20 cellular contexts compared by ENCODE assay signal in the genomic region with DNA sequence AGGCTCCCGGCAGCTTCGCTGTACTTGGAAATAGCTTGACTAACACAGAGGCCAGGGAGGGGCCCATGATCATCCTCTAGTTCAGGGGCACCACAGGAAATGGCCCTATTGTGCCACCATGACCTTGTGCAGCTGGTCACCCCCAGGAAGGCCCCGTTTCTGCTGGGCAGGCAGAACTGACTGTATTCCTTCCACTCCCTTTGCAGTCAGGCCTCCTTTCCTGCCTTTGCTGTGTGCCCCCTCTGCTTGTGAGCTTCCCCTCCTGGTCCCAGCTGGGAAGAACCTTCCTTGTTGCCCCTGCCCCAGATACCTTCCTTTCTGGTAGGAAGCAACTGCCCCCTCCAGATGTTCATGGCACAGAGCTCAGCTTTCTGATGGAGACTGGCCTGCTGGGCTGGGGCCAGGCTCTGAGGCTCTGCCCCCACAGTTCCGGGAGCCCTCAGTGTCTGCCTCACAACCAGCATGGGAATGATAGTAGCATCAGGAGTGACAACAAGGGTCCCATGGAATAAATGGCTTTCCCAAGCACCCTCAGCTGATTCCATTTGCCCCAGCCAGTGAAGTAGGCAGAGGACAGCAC.
DNase-seq lines count a peak whose midpoint lies in the region; ATAC-seq, FAIRE-seq and TF ChIP-seq lines count a peak whose summit lies in the region.
"Had no signal": no experiment of that assay in that cellular context is flagged by ENCODE, and none has a peak within 500 bp of the region (broad histone marks: within the 10 kb centered on the region; RNA-seq: fewer than 3 reads in every experiment).

No MANE protein-coding gene starts in this region.

- H3K4me3 Mint-ChIP-seq in endodermal cell, result no peak overlapping the region
- H3K4me3 Mint-ChIP-seq: CD4-positive, alpha-beta memory T cell; H9 had no signal

- no peak overlapping the region for H3K27ac Mint-ChIP-seq in endodermal cell
- H3K27ac Mint-ChIP-seq: CD4-positive, alpha-beta memory T cell had no signal

- no peaks in the 10 kb centered on the region for H3K4me1 Mint-ChIP-seq in endodermal cell
- H3K4me1 Mint-ChIP-seq: CD4-positive, alpha-beta memory T cell had no signal

- no peak for FAIRE-seq in frontal cortex (lab: Jason Lieb, UNC)
- FAIRE-seq: A549, GM12892, HepG2, HTR-8/SVneo had no signal

- peak overlapping the region; percentile 10 for H3K23ac ChIP-seq in neuronal stem cell (ENCODE audit: low read depth, low read length, poor library complexity)

- H4K91ac ChIP-seq in neuronal stem cell (ENCODE audit: low read depth, low read length, poor library complexity), result no peak overlapping the region

- H3K4me3 ChIP-seq in endodermal cell (ENCODE audit: low read length) (no peak overlapping the region), neuronal stem cell (ENCODE audit: low read length in 2 of 2) (no peak overlapping the region), upper lobe of right lung (no peak overlapping the region)
- H3K4me3 ChIP-seq: A549 had no signal

- H3K27me3 ChIP-seq in endodermal cell (ENCODE audit: control insufficient read depth, insufficient read depth, low read length, poor library complexity, severe bottlenecking), result no peaks in the 10 kb centered on the region
- H3K27me3 ChIP-seq in neuronal stem cell (ENCODE audit: control insufficient read depth in 3 of 3, insufficient read depth in 3 of 3, low read depth in 1 of 3, low read length in 3 of 3), result no peaks in the 10 kb centered on the region
- H3K27me3 ChIP-seq in upper lobe of right lung, result no peaks in the 10 kb centered on the region
- H3K27me3 ChIP-seq: BE2C had no signal

- H3K9me3 Mint-ChIP-seq in endodermal cell, result no peaks in the 10 kb centered on the region
- H3K9me3 Mint-ChIP-seq: H9 had no signal

- H3K9ac ChIP-seq in endodermal cell (ENCODE audit: extremely low read depth, low read length, poor library complexity, severe bottlenecking), result no peak overlapping the region
- no peak overlapping the region for H3K9ac ChIP-seq in neuronal stem cell (ENCODE audit: low read depth, low read length, poor library complexity)

- no peaks in the 10 kb centered on the region for H3K27me3 Mint-ChIP-seq in endodermal cell (ENCODE audit: insufficient read depth)

- no peak overlapping the region for H2BK5ac ChIP-seq in neuronal stem cell (ENCODE audit: low read length)

- no peak overlapping the region for H3K4ac ChIP-seq in neuronal stem cell (ENCODE audit: low read length)

- no peak overlapping the region for H3K4me2 ChIP-seq in neuronal stem cell (ENCODE audit: insufficient read depth, low read length, poor library complexity, severe bottlenecking)
- H3K4me2 ChIP-seq: A549 had no signal

- DNase-seq in cardiac septum (ENCODE audit: low spot score) (peak; percentile 71), left ventricle myocardium superior (no peak), endodermal cell (peak; percentile 24), neuronal stem cell (ENCODE audit: low spot score) (no peak), upper lobe of right lung (peak; percentile 20), activated T-cell treated with anti-CD3 and anti-CD28 coated beads for 4 hours (no peak), frontal cortex (ENCODE audit: low spot score in 2 of 2) (no peak)
- DNase-seq: BE2C; CD4-positive, alpha-beta memory T cell; COR-L47; DND-41; GDM1; GOT3 had no signal

- H3K36me3 ChIP-seq in endodermal cell (ENCODE audit: control insufficient read depth, insufficient read depth, low read length), result no peaks in the 10 kb centered on the region
- no peaks in the 10 kb centered on the region for H3K36me3 ChIP-seq in neuronal stem cell (replicated peaks in 1 of 2; ENCODE audit: control insufficient read depth in 2 of 2, insufficient read depth in 2 of 2, low read length in 2 of 2)
- H3K36me3 ChIP-seq in upper lobe of right lung, result no peaks in the 10 kb centered on the region
- H3K36me3 ChIP-seq: BE2C had no signal

- H2AK5ac ChIP-seq in neuronal stem cell (ENCODE audit: low read depth, low read length), result no peak overlapping the region

- no peaks in the 10 kb centered on the region for H3K79me1 ChIP-seq in neuronal stem cell (ENCODE audit: low read depth, low read length)

- intact Hi-C loops in cardiac septum (cut with DNase I), result no loop called here
- intact Hi-C loops in left ventricle myocardium superior (cut with micrococcal nuclease), result no loop called here
- intact Hi-C loops in upper lobe of right lung (cut with DNase I), result no loop called here

- H3K27ac ChIP-seq in endodermal cell (ENCODE audit: low read depth, low read length) (no peak overlapping the region), neuronal stem cell (replicated peaks; ENCODE audit: low read length) (no peak overlapping the region), upper lobe of right lung (no peak overlapping the region)
- H3K27ac ChIP-seq: A549, C4-2B had no signal

- no peaks in the 10 kb centered on the region for H3K36me3 Mint-ChIP-seq in endodermal cell (ENCODE audit: low read depth)
- H3K36me3 Mint-ChIP-seq: CD4-positive, alpha-beta memory T cell had no signal

- no peak overlapping the region for H2BK15ac ChIP-seq in neuronal stem cell (ENCODE audit: low read length)

- TF ChIP-seq CTCF in endodermal cell (conservative IDR thresholded peaks at IDR 0.05), result no peak
- TF ChIP-seq CTCF in upper lobe of right lung (IDR thresholded peaks at IDR 0.05), result no peak

- H2BK12ac ChIP-seq in neuronal stem cell (ENCODE audit: low read length), result no peak overlapping the region

- H3K4me1 ChIP-seq in endodermal cell (ENCODE audit: control insufficient read depth, insufficient read depth, low read length) (no peaks in the 10 kb centered on the region), neuronal stem cell (ENCODE audit: control insufficient read depth in 2 of 2, insufficient read depth in 1 of 2, low read depth in 1 of 2, low read length in 2 of 2) (peaks cover 4 to 6% of the 10 kb centered on the region in 2 donors), upper lobe of right lung (no peaks in the 10 kb centered on the region)
- H3K4me1 ChIP-seq: A549, BE2C had no signal

- no peak overlapping the region for H4K8ac ChIP-seq in neuronal stem cell (ENCODE audit: low read depth, low read length)

- no peak overlapping the region for H2AFZ ChIP-seq in neuronal stem cell (ENCODE audit: low read length)

- H3K18ac ChIP-seq in neuronal stem cell (ENCODE audit: low read length), result no peak overlapping the region

- ATAC-seq in left ventricle myocardium superior (no peak), upper lobe of right lung (no peak), GM19455 (IDR thresholded peaks at IDR 0.05; ENCODE audit: unreplicated experiment) (no peak)
- ATAC-seq: A549, HepG2 had no signal

- H3K9me3 ChIP-seq in endodermal cell (ENCODE audit: control insufficient read depth, low read length) (no peaks in the 10 kb centered on the region), neuronal stem cell (replicated peaks in 1 of 2; ENCODE audit: control insufficient read depth in 2 of 2, insufficient read depth in 1 of 2, low read depth in 1 of 2, low read length in 2 of 2) (no peaks in the 10 kb centered on the region), upper lobe of right lung (no peaks in the 10 kb centered on the region)
- H3K9me3 ChIP-seq: A549, BE2C had no signal

- no peak overlapping the region for H2BK120ac ChIP-seq in neuronal stem cell (ENCODE audit: low read depth, low read length)

- no peak overlapping the region for H3K14ac ChIP-seq in neuronal stem cell (ENCODE audit: low read length)

- 91 to 94% methylated on average over 3 to 4 of the region's 4 CpGs for WGBS in endodermal cell (ENCODE audit: insufficient coverage in 1 of 2, insufficient read length in 1 of 2), 2 experiments
- no CpG with 5 or more reads among the region's 4 CpGs for WGBS in neuronal stem cell (ENCODE audit: extremely low coverage in 2 of 2, insufficient read length in 2 of 2, insufficient replicate concordance in 1 of 2), 2 donors

Comparison
In these comparisons a context has a peak if more than half of its experiments do, and no peak if none do; other contexts are left out.
1. DNase-seq: peak in cardiac septum (single experiment), endodermal cell (single experiment) and upper lobe of right lung (single experiment); none in left ventricle myocardium superior (single experiment), neuronal stem cell (single experiment), activated T-cell treated with anti-CD3 and anti-CD28 coated beads for 4 hours (single experiment) and frontal cortex (0 of 2).